ENCODE assay signal across 9 cellular contexts in genomic region chr20:32538526-32538918, GRCh38.
DNase-seq lines count a peak whose midpoint lies in the region; ATAC-seq and TF ChIP-seq lines count a peak whose summit lies in the region.
"Had no signal": no experiment of that assay in that cellular context is flagged by ENCODE, and none has a peak within 500 bp of the region (broad histone marks: within the 10 kb centered on the region; RNA-seq: fewer than 3 reads in every experiment).

No MANE protein-coding gene starts in this region.

- H4K20me1 ChIP-seq in MM.1S (ENCODE audit: insufficient read depth, low read length): no peaks in the 10 kb centered on the region

- H3F3A ChIP-seq in MM.1S (ENCODE audit: insufficient read depth, low read length): peaks cover 19% of the 10 kb centered on the region

- intact Hi-C loops in head of caudate nucleus (cut with DNase I): loop anchor here (5.0 kb wide), 1 partner anchor 44 kb away; no protein-coding TSS in a partner anchor

- H3K4me1 ChIP-seq in MM.1S (ENCODE audit: low read length): peaks cover 26% of the 10 kb centered on the region

- ATAC-seq in GM18520 (IDR thresholded peaks at IDR 0.05; ENCODE audit: unreplicated experiment): no peak

- TF ChIP-seq CTCF in MM.1S (IDR thresholded peaks at IDR 0.05; ENCODE audit: low read length): no peak

- no peak overlapping the region for H2AFZ ChIP-seq in MM.1S (ENCODE audit: low read length)

- H3K9ac ChIP-seq in MM.1S (ENCODE audit: low read length): no peak overlapping the region

- H3K27ac ChIP-seq in MM.1S (ENCODE audit: low read length): no peak overlapping the region
- H3K27ac ChIP-seq: 22Rv1 had no signal

- H3K9me3 ChIP-seq in MM.1S (replicated peaks; ENCODE audit: insufficient read depth, low read length): no peaks in the 10 kb centered on the region

- no peak overlapping the region for H3K4me2 ChIP-seq in MM.1S (ENCODE audit: low read depth, low read length)

- H3K9me2 ChIP-seq in MM.1S (replicated peaks; ENCODE audit: insufficient read depth, low read length): no peaks in the 10 kb centered on the region

- no peaks in the 10 kb centered on the region for H3K79me2 ChIP-seq in MM.1S (ENCODE audit: low read length)

- no peaks in the 10 kb centered on the region for H3K27me3 ChIP-seq in MM.1S (replicated peaks; ENCODE audit: insufficient read depth, low read length)

- DNase-seq in DMS 273 (lab: John Stamatoyannopoulos, UW; ENCODE audit: unreplicated experiment) (peak; percentile 48), DMS 273 treated with DMSO at 0.1 percent for 48 hours (lab: John Stamatoyannopoulos, UW) (no peak), head of caudate nucleus (peak in 29 of 42 donors; percentile 33 to 86 (median 62)), MM.1S (no peak), MV-4-11 (lab: John Stamatoyannopoulos, UW) (no peak)
- peak; percentile 72 for DNase-seq in activated CD8-positive, alpha-beta memory T cell treated with anti-CD3 and anti-CD28 coated beads, Interleukin-2, amount 50 U/mL, for 48 hours
- peak; percentile 59 for DNase-seq in stimulated activated CD8-positive, alpha-beta memory T cell treated with anti-CD3 and anti-CD28 coated beads, Interleukin-4, amount 100 ng/mL, for 48 hours

- no peak overlapping the region for H3K4me3 ChIP-seq in MM.1S (ENCODE audit: low read length)

- H3K36me3 ChIP-seq in MM.1S (replicated peaks; ENCODE audit: insufficient read depth, low read length): no peaks in the 10 kb centered on the region

Comparison
In these comparisons a context has a peak if more than half of its experiments do, and no peak if none do; other contexts are left out.
1. DNase-seq: peak in DMS 273 (single experiment), activated CD8-positive, alpha-beta memory T cell treated with anti-CD3 and anti-CD28 coated beads, Interleukin-2, amount 50 U/mL, for 48 hours (single experiment), head of caudate nucleus (29 of 42) and stimulated activated CD8-positive, alpha-beta memory T cell treated with anti-CD3 and anti-CD28 coated beads, Interleukin-4, amount 100 ng/mL, for 48 hours (single experiment); none in DMS 273 treated with DMSO at 0.1 percent for 48 hours (single experiment), MM.1S (single experiment) and MV-4-11 (single experiment).